8 cellular contexts compared by ENCODE assay signal in genomic region chr21:43790053-43790524, GRCh38. TPM values are rescaled to one million over a fixed set of nuclear protein-coding genes. Genes with fewer than 3 reads are reported as not detected.
A peak's percentile ranks its signal among the peaks of the same experiment; 100 is the strongest.
DNase-seq lines count a peak whose midpoint lies in the region; ATAC-seq, FAIRE-seq and TF ChIP-seq lines count a peak whose summit lies in the region.

No MANE protein-coding gene starts in this region.

- no peaks in the 10 kb centered on the region for H3K9me3 ChIP-seq in suprapubic skin

- TF ChIP-seq EP300 in suprapubic skin (IDR thresholded peaks at IDR 0.05) = no peak

- DNase-seq in T-helper 2 cell treated with Interferon-gamma antibody and Interleukin-4, amounts not matched to agents 5 μg/mL and 100 μg/mL, for 36 hours (ENCODE audit: low spot score) = no peak
- DNase-seq in T-helper 2 cell (no peak), iris pigment epithelial cell (ENCODE audit: low read depth) (peak; percentile 18), suprapubic skin (ENCODE audit: low spot score in 2 of 2) (no peak), frontal cortex (ENCODE audit: low spot score in 2 of 2) (no peak), NCI-H1092 (lab: John Stamatoyannopoulos, UW) (no peak)
- no peak for DNase-seq in activated naive CD8-positive, alpha-beta T cell treated with anti-CD3 and anti-CD28 coated beads for 36 hours

- H3K27ac ChIP-seq in suprapubic skin = peak overlapping the region; percentile 21

- 20% methylated on average over 12 of the region's 12 CpGs for WGBS in suprapubic skin

- H3K4me3 Mint-ChIP-seq in T-helper 2 cell treated with Interferon-gamma antibody and Interleukin-4, amounts not matched to agents 5 μg/mL and 100 μg/mL, for 36 hours = peak overlapping the region; percentile 92
- peak overlapping the region; percentile 87 for H3K4me3 Mint-ChIP-seq in activated naive CD8-positive, alpha-beta T cell treated with anti-CD3 and anti-CD28 coated beads for 36 hours

- H3K27ac Mint-ChIP-seq in T-helper 2 cell treated with Interferon-gamma antibody and Interleukin-4, amounts not matched to agents 5 μg/mL and 100 μg/mL, for 36 hours = peak overlapping the region; percentile 91
- H3K27ac Mint-ChIP-seq in activated naive CD8-positive, alpha-beta T cell treated with anti-CD3 and anti-CD28 coated beads for 36 hours = peak overlapping the region; percentile 97

- FAIRE-seq in frontal cortex (lab: Jason Lieb, UNC) = no peak

- TF ChIP-seq CTCF in suprapubic skin (IDR thresholded peaks at IDR 0.05) = no peak

- no peaks in the 10 kb centered on the region for H3K27me3 ChIP-seq in suprapubic skin

- no peaks in the 10 kb centered on the region for H3K27me3 Mint-ChIP-seq in T-helper 2 cell treated with Interferon-gamma antibody and Interleukin-4, amounts not matched to agents 5 μg/mL and 100 μg/mL, for 36 hours (ENCODE audit: low read depth)
- no peaks in the 10 kb centered on the region for H3K27me3 Mint-ChIP-seq in activated naive CD8-positive, alpha-beta T cell treated with anti-CD3 and anti-CD28 coated beads for 36 hours

- peaks cover 36% of the 10 kb centered on the region for H3K36me3 ChIP-seq in suprapubic skin

- TF ChIP-seq POLR2A in suprapubic skin (IDR thresholded peaks at IDR 0.05) = no peak

- no peak for ATAC-seq in GM19467 (IDR thresholded peaks at IDR 0.05; ENCODE audit: unreplicated experiment)

- H3K4me3 ChIP-seq in suprapubic skin = peak overlapping the region; percentile 66

- H3K9me3 Mint-ChIP-seq in T-helper 2 cell treated with Interferon-gamma antibody and Interleukin-4, amounts not matched to agents 5 μg/mL and 100 μg/mL, for 36 hours = no peaks in the 10 kb centered on the region
- no peaks in the 10 kb centered on the region for H3K9me3 Mint-ChIP-seq in activated naive CD8-positive, alpha-beta T cell treated with anti-CD3 and anti-CD28 coated beads for 36 hours

- H3K4me1 Mint-ChIP-seq in T-helper 2 cell treated with Interferon-gamma antibody and Interleukin-4, amounts not matched to agents 5 μg/mL and 100 μg/mL, for 36 hours (ENCODE audit: low read depth) = peaks cover 10% of the 10 kb centered on the region
- peaks cover 21% of the 10 kb centered on the region for H3K4me1 Mint-ChIP-seq in activated naive CD8-positive, alpha-beta T cell treated with anti-CD3 and anti-CD28 coated beads for 36 hours

- H3K36me3 Mint-ChIP-seq in T-helper 2 cell treated with Interferon-gamma antibody and Interleukin-4, amounts not matched to agents 5 μg/mL and 100 μg/mL, for 36 hours (ENCODE audit: low read depth) = peaks cover 27% of the 10 kb centered on the region
- H3K36me3 Mint-ChIP-seq in activated naive CD8-positive, alpha-beta T cell treated with anti-CD3 and anti-CD28 coated beads for 36 hours = peaks cover 34% of the 10 kb centered on the region

- peaks cover 21% of the 10 kb centered on the region for H3K4me1 ChIP-seq in suprapubic skin

RNA-seq across cellular contexts. Expression of gene RRP1, which starts 0.7 kb away (rescaled TPM):
- 10 to 100 TPM; 89.4 to 90.7 TPM for total RNA-seq in activated naive CD8-positive, alpha-beta T cell treated with anti-CD3 and anti-CD28 coated beads for 36 hours
- total RNA-seq in suprapubic skin (10 to 100 TPM; 22.5 to 34.6 (median 28.4) TPM), frontal cortex (13.9 TPM)

RNA-seq across cellular contexts. Expression of gene CSTB, which starts 14.0 kb away (rescaled TPM):
- total RNA-seq in activated naive CD8-positive, alpha-beta T cell treated with anti-CD3 and anti-CD28 coated beads for 36 hours = 10 to 100 TPM; 33.6 to 35.1 TPM
- 10 to 100 TPM; 17.5 to 39.9 (median 27.9) TPM for total RNA-seq in suprapubic skin
- 6.5 TPM for total RNA-seq in frontal cortex
